Comparison of ENCODE assay signal across 1 cellular context in the genomic region with DNA sequence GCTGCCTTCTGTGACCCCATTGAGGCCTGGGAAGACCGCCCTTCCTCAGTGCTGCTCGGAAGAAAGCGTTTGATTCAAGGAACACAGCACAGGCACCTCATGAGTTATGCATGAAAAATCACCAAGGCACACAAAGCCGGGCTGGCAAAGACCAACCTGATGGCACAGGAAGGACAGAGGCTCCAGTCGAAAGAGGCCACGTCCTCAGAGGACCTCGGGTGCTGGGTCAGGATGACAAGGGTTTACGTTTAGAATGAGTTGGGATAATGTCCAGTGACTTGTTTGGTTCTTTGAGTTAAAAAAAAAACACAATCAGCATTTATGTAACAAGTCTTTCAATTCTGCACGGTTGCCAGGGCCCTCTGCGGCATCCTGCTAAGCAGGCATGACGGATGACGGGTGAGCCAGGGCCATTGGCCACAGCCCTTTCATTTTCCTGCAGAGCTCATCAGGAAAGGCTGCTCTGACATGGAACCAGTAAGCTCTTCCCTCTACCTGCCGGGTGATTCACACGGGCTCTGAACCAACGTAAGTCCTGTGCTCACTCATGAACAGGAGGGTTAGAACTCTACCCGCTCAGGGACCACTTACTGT.
TF ChIP-seq lines count a peak whose summit lies in the region.

No MANE protein-coding gene starts in this region.

TF ChIP-seq in K562, 482 proteins besides CTCF, POLR2A, EP300 and RAD21 (continued from another document):
- TF ChIP-seq TFAM (CRISPR knock-in tag; conservative IDR thresholded peaks at IDR 0.05) (no peak), ZNF184 (CRISPR knock-in tag; IDR thresholded peaks at IDR 0.05) (no peak), ZNF316 (IDR thresholded peaks at IDR 0.05) (peak; percentile 64), STAT5B (CRISPR knock-in tag; IDR thresholded peaks at IDR 0.05) (no peak), MBD2 (IDR thresholded peaks at IDR 0.05; ENCODE audit: borderline replicate concordance, low read depth) (no peak), E2F3 (CRISPR knock-in tag; IDR thresholded peaks at IDR 0.05) (no peak)
- TF ChIP-seq, protein P1, sequence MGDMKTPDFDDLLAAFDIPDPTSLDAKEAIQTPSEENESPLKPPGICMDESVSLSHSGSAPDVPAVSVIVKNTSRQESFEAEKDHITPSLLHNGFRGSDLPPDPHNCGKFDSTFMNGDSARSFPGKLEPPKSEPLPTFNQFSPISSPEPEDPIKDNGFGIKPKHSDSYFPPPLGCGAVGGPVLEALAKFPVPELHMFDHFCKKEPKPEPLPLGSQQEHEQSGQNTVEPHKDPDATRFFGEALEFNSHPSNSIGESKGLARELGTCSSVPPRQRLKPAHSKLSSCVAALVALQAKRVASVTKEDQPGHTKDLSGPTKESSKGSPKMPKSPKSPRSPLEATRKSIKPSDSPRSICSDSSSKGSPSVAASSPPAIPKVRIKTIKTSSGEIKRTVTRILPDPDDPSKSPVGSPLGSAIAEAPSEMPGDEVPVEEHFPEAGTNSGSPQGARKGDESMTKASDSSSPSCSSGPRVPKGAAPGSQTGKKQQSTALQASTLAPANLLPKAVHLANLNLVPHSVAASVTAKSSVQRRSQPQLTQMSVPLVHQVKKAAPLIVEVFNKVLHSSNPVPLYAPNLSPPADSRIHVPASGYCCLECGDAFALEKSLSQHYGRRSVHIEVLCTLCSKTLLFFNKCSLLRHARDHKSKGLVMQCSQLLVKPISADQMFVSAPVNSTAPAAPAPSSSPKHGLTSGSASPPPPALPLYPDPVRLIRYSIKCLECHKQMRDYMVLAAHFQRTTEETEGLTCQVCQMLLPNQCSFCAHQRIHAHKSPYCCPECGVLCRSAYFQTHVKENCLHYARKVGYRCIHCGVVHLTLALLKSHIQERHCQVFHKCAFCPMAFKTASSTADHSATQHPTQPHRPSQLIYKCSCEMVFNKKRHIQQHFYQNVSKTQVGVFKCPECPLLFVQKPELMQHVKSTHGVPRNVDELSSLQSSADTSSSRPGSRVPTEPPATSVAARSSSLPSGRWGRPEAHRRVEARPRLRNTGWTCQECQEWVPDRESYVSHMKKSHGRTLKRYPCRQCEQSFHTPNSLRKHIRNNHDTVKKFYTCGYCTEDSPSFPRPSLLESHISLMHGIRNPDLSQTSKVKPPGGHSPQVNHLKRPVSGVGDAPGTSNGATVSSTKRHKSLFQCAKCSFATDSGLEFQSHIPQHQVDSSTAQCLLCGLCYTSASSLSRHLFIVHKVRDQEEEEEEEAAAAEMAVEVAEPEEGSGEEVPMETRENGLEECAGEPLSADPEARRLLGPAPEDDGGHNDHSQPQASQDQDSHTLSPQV (IDR thresholded peaks at IDR 0.05) = no peak
